19 cellular contexts compared by ENCODE assay signal in genomic region chr9:112694910-112695555, GRCh38. TPM values are rescaled to one million over a fixed set of nuclear protein-coding genes. Genes with fewer than 3 reads are reported as not detected.
DNase-seq lines count a peak whose midpoint lies in the region; ATAC-seq and TF ChIP-seq lines count a peak whose summit lies in the region.
"Had no signal": no experiment of that assay in that cellular context is flagged by ENCODE, and none has a peak within 500 bp of the region (broad histone marks: within the 10 kb centered on the region; RNA-seq: fewer than 3 reads in every experiment).

No MANE protein-coding gene starts in this region.

- no peaks in the 10 kb centered on the region for H3K9me2 ChIP-seq in GM23338 (ENCODE audit: insufficient read depth)

- H3K9ac ChIP-seq in HUES6 (ENCODE audit: low read length) = no peak overlapping the region
- H3K9ac ChIP-seq: GM23248 had no signal

- TF ChIP-seq CTCF in GM23338 (conservative IDR thresholded peaks at IDR 0.05; ENCODE audit: low read depth in 2 of 2) (no peak), mesothelial cell of epicardium (IDR thresholded peaks at IDR 0.05; ENCODE audit: unreplicated experiment) (no peak)

- H3K36me3 ChIP-seq in GM23338 (ENCODE audit: insufficient read depth) = no peaks in the 10 kb centered on the region
- H3K36me3 ChIP-seq in HUES6 (ENCODE audit: control insufficient read depth, insufficient read depth, low read length) = peaks cover 37% of the 10 kb centered on the region

- H3K4me1 ChIP-seq in GM23338 (ENCODE audit: insufficient read depth) (no peaks in the 10 kb centered on the region), HUES6 (ENCODE audit: control insufficient read depth, insufficient read depth, low read length) (peaks cover 3% of the 10 kb centered on the region; the same call in 1 of the 2 replicates)
- H3K4me1 ChIP-seq: BE2C, Caco-2 had no signal

- no peak for ATAC-seq in GM23338
- ATAC-seq in HG02642 (IDR thresholded peaks at IDR 0.05; ENCODE audit: poor library complexity, unreplicated experiment) = no peak
- ATAC-seq in HG03432 (IDR thresholded peaks at IDR 0.05; ENCODE audit: unreplicated experiment) = no peak
- no peak for ATAC-seq in GM21360 (IDR thresholded peaks at IDR 0.05; ENCODE audit: unreplicated experiment)
- ATAC-seq: HCT116, K562 had no signal

- no peaks in the 10 kb centered on the region for H3F3A ChIP-seq in GM23338 (replicated peaks; ENCODE audit: low read depth)

- no peak overlapping the region for H3K4me2 ChIP-seq in GM23338

- H3K9me3 Mint-ChIP-seq in GM23338 = no peaks in the 10 kb centered on the region
- no peaks in the 10 kb centered on the region for H3K9me3 Mint-ChIP-seq in mesothelial cell of epicardium
- H3K9me3 Mint-ChIP-seq: CD4-positive, alpha-beta T cell had no signal

- H3K36me3 Mint-ChIP-seq in GM23338 (ENCODE audit: low read depth) (peaks cover 36% of the 10 kb centered on the region), mesothelial cell of epicardium (peaks cover 46% of the 10 kb centered on the region)

- H3K27me3 Mint-ChIP-seq in GM23338 (ENCODE audit: insufficient read depth, low read depth, poor library complexity) (no peaks in the 10 kb centered on the region), mesothelial cell of epicardium (ENCODE audit: low read depth) (no peaks in the 10 kb centered on the region)
- H3K27me3 Mint-ChIP-seq: CD4-positive, alpha-beta T cell had no signal

- no peak overlapping the region for H3K4me3 ChIP-seq in GM23338
- no peak overlapping the region for H3K4me3 ChIP-seq in HUES6 (ENCODE audit: low read depth, low read length)
- H3K4me3 ChIP-seq: GM23248, K562 had no signal

- H3K27me3 ChIP-seq in GM23338 (ENCODE audit: insufficient read depth) = no peaks in the 10 kb centered on the region
- no peaks in the 10 kb centered on the region for H3K27me3 ChIP-seq in HUES6 (ENCODE audit: control insufficient read depth, insufficient read depth, low read length)
- H3K27me3 ChIP-seq: BE2C had no signal

- H3K79me2 ChIP-seq in GM23338 (replicated peaks; ENCODE audit: insufficient read depth) = no peaks in the 10 kb centered on the region

- H2AFZ ChIP-seq in GM23338 = no peak overlapping the region
- H2AFZ ChIP-seq: GM23248 had no signal

- DNase-seq in GM23338 (ENCODE audit: low spot score) = no peak
- peak; percentile 35 for DNase-seq in fibroblast of peridontal ligament (ENCODE audit: extremely low read depth)
- no peak for DNase-seq in mesothelial cell of epicardium (ENCODE audit: low spot score in 2 of 2, unreplicated experiment in 2 of 2)
- no peak for DNase-seq in NOMO-1 treated with dmso at 0.1 percent for 144 hours (lab: John Stamatoyannopoulos, UW; ENCODE audit: unreplicated experiment)
- DNase-seq: ACHN; BE2C; C1 segment of cervical spinal cord; Caco-2; CD4-positive, alpha-beta T cell; GDM1; GM23248; IMR-90 had no signal

- H3K4me1 Mint-ChIP-seq in GM23338 (no peaks in the 10 kb centered on the region; the same call in 2 of the 3 replicates), mesothelial cell of epicardium (peaks cover 7% of the 10 kb centered on the region)

- no peaks in the 10 kb centered on the region for H3K9me3 ChIP-seq in HUES6 (ENCODE audit: control insufficient read depth, insufficient read depth, low read depth, low read length)
- H3K9me3 ChIP-seq: BE2C, Caco-2 had no signal

- H3K27ac Mint-ChIP-seq in GM23338 (no peak overlapping the region), mesothelial cell of epicardium (peak overlapping the region; percentile 75)
- H3K27ac Mint-ChIP-seq: CD4-positive, alpha-beta T cell had no signal

- 0 out of 2 replicates have a peak overlapping the region, but pooled peaks have one; percentile 13 for H3K27ac ChIP-seq in GM23338 (ENCODE audit: low read depth)
- H3K27ac ChIP-seq in HUES6 (ENCODE audit: low read depth, low read length) = 0 out of 2 replicates have a peak overlapping the region, but pooled peaks have one; percentile 9
- H3K27ac ChIP-seq: GM23248, HL-60 had no signal

- H3K4me3 Mint-ChIP-seq in GM23338 = no peak overlapping the region
- no peak overlapping the region for H3K4me3 Mint-ChIP-seq in mesothelial cell of epicardium
- H3K4me3 Mint-ChIP-seq: CD4-positive, alpha-beta T cell had no signal

- no peaks in the 10 kb centered on the region; the same call in 1 of the 2 replicates for H4K20me1 ChIP-seq in GM23338 (replicated peaks; ENCODE audit: insufficient read depth)

TF ChIP-seq in GM23338, 12 proteins besides CTCF, POLR2A, EP300 and RAD21 (continues in another document):
- TF ChIP-seq ETS1 (IDR thresholded peaks at IDR 0.05) (no peak), ZNF462 (CRISPR knock-in tag; IDR thresholded peaks at IDR 0.05) (no peak), ZNF114 (CRISPR knock-in tag; IDR thresholded peaks at IDR 0.05) (no peak), JUNB (IDR thresholded peaks at IDR 0.05; ENCODE audit: unreplicated experiment) (no peak), CREB1 (CRISPR knock-in tag; IDR thresholded peaks at IDR 0.05; ENCODE audit: low read depth) (no peak)

RNA-seq across cellular contexts. Expression of gene INIP, which starts 22.9 kb away (rescaled TPM):
- total RNA-seq in GM23338 (2014; rRNA removed; shearing (Covaris generic)) = 16.7 and 26.7 TPM in 2 replicates
- 24.7 and 30.4 TPM in 2 replicates for polyA plus RNA-seq in GM23338 (2016; fragmentation: Nextera tagmentation; extraction: Ambion mirVana)
- 21.1 to 25.6 TPM (median 23.3 TPM) in 3 replicates for total RNA-seq in mesothelial cell of epicardium

RNA-seq across cellular contexts. Expression of gene SNX30, which starts 55.5 kb away (rescaled TPM):
- total RNA-seq in GM23338 (2014; rRNA removed; shearing (Covaris generic)) = 12.0 and 17.8 TPM in 2 replicates
- 2.1 and 2.2 TPM in 2 replicates for polyA plus RNA-seq in GM23338 (2016; fragmentation: Nextera tagmentation; extraction: Ambion mirVana)
- total RNA-seq in mesothelial cell of epicardium = 11.8 to 12.7 TPM (median 12.7 TPM) in 3 replicates
